8 cellular contexts compared by ENCODE assay signal in genomic region chr15:99324082-99324620, GRCh38.
DNase-seq lines count a peak whose midpoint lies in the region; ATAC-seq and TF ChIP-seq lines count a peak whose summit lies in the region.

No MANE protein-coding gene starts in this region.

- H3K4me3 ChIP-seq in ACC112 (ENCODE audit: low read depth, low read length) (peak overlapping the region; percentile 60), mammary epithelial cell (replicated peaks in 1 of 3; ENCODE audit: insufficient read depth in 1 of 3, low read depth in 2 of 3, low read length in 3 of 3) (peak overlapping the region; percentile 33 to 59 (median 37)), gastrocnemius medialis (peak overlapping the region; percentile 16 to 35 (median 32)), transverse colon (no peak overlapping the region)

- H3K79me2 ChIP-seq in ACC112 (ENCODE audit: control insufficient read depth, insufficient read depth, low read length, unreplicated experiment) (no peaks in the 10 kb centered on the region), mammary epithelial cell (ENCODE audit: insufficient read depth, low read length) (peaks cover 2% of the 10 kb centered on the region)

- H3K27ac ChIP-seq in ACC112 (ENCODE audit: low read depth, low read length) (peak overlapping the region; percentile 83), mammary epithelial cell (ENCODE audit: insufficient read depth, low read depth, low read length) (peak overlapping the region; percentile 99), gastrocnemius medialis (peak overlapping the region; percentile 76 to 83 (median 78)), transverse colon (no peak overlapping the region)

- H3K36me3 ChIP-seq in ACC112 (ENCODE audit: insufficient read depth, low read length), result no peaks in the 10 kb centered on the region
- no peaks in the 10 kb centered on the region for H3K36me3 ChIP-seq in mammary epithelial cell (ENCODE audit: insufficient read depth, low read length)
- H3K36me3 ChIP-seq in gastrocnemius medialis, result no peaks in the 10 kb centered on the region
- H3K36me3 ChIP-seq in transverse colon, result no peaks in the 10 kb centered on the region

- WGBS in mammary epithelial cell (ENCODE audit: low coverage, missing lambda C conversion rate), result 2% methylated on average over 9 of the region's 9 CpGs
- 51 to 71% methylated on average over 7 to 9 of the region's 9 CpGs for WGBS in transverse colon (ENCODE audit: low coverage in 1 of 2), 2 donors

- no TSS peak for BruUV-seq in mammary epithelial cell (replicated peaks; lab: Mats Ljungman, UMichigan)

- in situ Hi-C loops in mammary epithelial cell (cut with MboI; ENCODE audit: low sequenced_read_pairs in 2 of 2), result no loop called here
- in situ Hi-C loops in gastrocnemius medialis (cut with MboI; ENCODE audit: low sequenced_read_pairs in 4 of 4), result no loop called here
- in situ Hi-C loops in transverse colon (cut with MboI; ENCODE audit: low pct_ligation_motif_present in 1 of 4, low pct_unique_long_range_greater_than_20kb in 1 of 4, low sequenced_read_pairs in 3 of 4), result no loop called here

- H3K4me1 ChIP-seq in ACC112 (ENCODE audit: control insufficient read depth, insufficient read depth, low read length, unreplicated experiment), result peaks cover 28% of the 10 kb centered on the region
- H3K4me1 ChIP-seq in mammary epithelial cell (ENCODE audit: insufficient read depth, low read length), result peaks cover 67% of the 10 kb centered on the region
- H3K4me1 ChIP-seq in gastrocnemius medialis, result peaks cover 46 to 51% of the 10 kb centered on the region in 2 donors
- H3K4me1 ChIP-seq in transverse colon, result peaks cover 0 to 5% (median 0%) of the 10 kb centered on the region in 4 donors

- peak; percentile 75 for ATAC-seq in GM19035 (IDR thresholded peaks at IDR 0.05; ENCODE audit: unreplicated experiment)
- peak; percentile 84 for ATAC-seq in HG03442 (IDR thresholded peaks at IDR 0.05; ENCODE audit: unreplicated experiment)
- peak; percentile 86 for ATAC-seq in gastrocnemius medialis

- H3K4me2 ChIP-seq in mammary epithelial cell (ENCODE audit: insufficient read depth, low read depth, low read length), result peak overlapping the region; percentile 87

- CTCF ChIA-PET in mammary epithelial cell (lab: Charles Lee; ENCODE audit: low non-redundant PET), result interaction anchor here (0.5 kb wide), 1 partner anchor 34 kb away, joined by 4 read pairs; no protein-coding TSS in a partner anchor

- intact Hi-C loops in mammary epithelial cell (cut with micrococcal nuclease), result loop anchor here (5.0 kb wide), 1 partner anchor 37 kb away; no protein-coding TSS in a partner anchor
- intact Hi-C loops in gastrocnemius medialis (cut with DNase I; ENCODE audit: low total_unique reads), result loop anchor here (2.0 kb wide), 1 partner anchor 17 kb away; no protein-coding TSS in a partner anchor
- intact Hi-C loops in transverse colon (cut with DNase I; ENCODE audit: low total_unique reads), result no loop called here

- TF ChIP-seq POLR2A in gastrocnemius medialis (IDR thresholded peaks at IDR 0.05), result peak in 1 of 2 donors; percentile 19
- no peak for TF ChIP-seq POLR2A in transverse colon (IDR thresholded peaks at IDR 0.05)

- peak overlapping the region; percentile 86 for H2AFZ ChIP-seq in ACC112 (ENCODE audit: low read length, unreplicated experiment)
- peak overlapping the region; percentile 84 for H2AFZ ChIP-seq in mammary epithelial cell (ENCODE audit: low read depth, low read length)

- no peaks in the 10 kb centered on the region for H3K27me3 ChIP-seq in ACC112 (ENCODE audit: insufficient read depth, low read length)
- no peaks in the 10 kb centered on the region for H3K27me3 ChIP-seq in mammary epithelial cell (ENCODE audit: insufficient read depth, low read length)
- H3K27me3 ChIP-seq in gastrocnemius medialis, result no peaks in the 10 kb centered on the region
- no peaks in the 10 kb centered on the region for H3K27me3 ChIP-seq in transverse colon

- no peak for TF ChIP-seq EP300 in transverse colon (IDR thresholded peaks at IDR 0.05; ENCODE audit: low read depth)

- dilution Hi-C loops in mammary epithelial cell (cut with HindIII; ENCODE audit: low sequenced_read_pairs), result no loop called here

- H4K20me1 ChIP-seq in mammary epithelial cell (ENCODE audit: insufficient read depth, low read length), result no peaks in the 10 kb centered on the region

- peak overlapping the region; percentile 64 for H3K9ac ChIP-seq in mammary epithelial cell (ENCODE audit: insufficient read depth, low read length)

- peak; percentile 85 for DNase-seq in mammary epithelial cell
- DNase-seq in gastrocnemius medialis, result peak; percentile 34 to 49
- no peak for DNase-seq in NCI-H2081 treated with DMSO at 0.1 percent for 48 hours (lab: John Stamatoyannopoulos, UW)
- DNase-seq in transverse colon, result no peak
- no peak for DNase-seq in islet precursor cell

- H3K9me3 ChIP-seq in mammary epithelial cell (replicated peaks; ENCODE audit: insufficient read depth, low read length) (no peaks in the 10 kb centered on the region), gastrocnemius medialis (no peaks in the 10 kb centered on the region), transverse colon (no peaks in the 10 kb centered on the region)

- TF ChIP-seq CTCF in mammary epithelial cell (conservative IDR thresholded peaks at IDR 0.05 in 1 of 2, IDR thresholded peaks at IDR 0.05 in 1 of 2; ENCODE audit: extremely low read depth in 1 of 2, insufficient read depth in 1 of 2, low read depth in 1 of 2, low read length in 2 of 2), result no peak
- no peak for TF ChIP-seq CTCF in gastrocnemius medialis (IDR thresholded peaks at IDR 0.05 in 4 of 5, conservative IDR thresholded peaks at IDR 0.05 in 1 of 5)
- no peak for TF ChIP-seq CTCF in transverse colon (IDR thresholded peaks at IDR 0.05)

Comparison
In these comparisons a context has a peak if more than half of its experiments do, and no peak if none do; other contexts are left out.
1. H3K27ac ChIP-seq: peak in ACC112 (single experiment), mammary epithelial cell (single experiment) and gastrocnemius medialis (4 of 4); none in transverse colon (0 of 4).
2. H3K4me3 ChIP-seq: peak in ACC112 (single experiment), mammary epithelial cell (3 of 3) and gastrocnemius medialis (4 of 4); none in transverse colon (0 of 4).
3. DNase-seq: peak in mammary epithelial cell (single experiment) and gastrocnemius medialis (2 of 2); none in NCI-H2081 treated with DMSO at 0.1 percent for 48 hours (single experiment), transverse colon (single experiment) and islet precursor cell (single experiment).
4. Peak in every context shown above with its lines, with median percentiles within 50 percentile points of each other: ATAC-seq.